Comparison of ENCODE assay signal across 8 cellular contexts in the genomic region with DNA sequence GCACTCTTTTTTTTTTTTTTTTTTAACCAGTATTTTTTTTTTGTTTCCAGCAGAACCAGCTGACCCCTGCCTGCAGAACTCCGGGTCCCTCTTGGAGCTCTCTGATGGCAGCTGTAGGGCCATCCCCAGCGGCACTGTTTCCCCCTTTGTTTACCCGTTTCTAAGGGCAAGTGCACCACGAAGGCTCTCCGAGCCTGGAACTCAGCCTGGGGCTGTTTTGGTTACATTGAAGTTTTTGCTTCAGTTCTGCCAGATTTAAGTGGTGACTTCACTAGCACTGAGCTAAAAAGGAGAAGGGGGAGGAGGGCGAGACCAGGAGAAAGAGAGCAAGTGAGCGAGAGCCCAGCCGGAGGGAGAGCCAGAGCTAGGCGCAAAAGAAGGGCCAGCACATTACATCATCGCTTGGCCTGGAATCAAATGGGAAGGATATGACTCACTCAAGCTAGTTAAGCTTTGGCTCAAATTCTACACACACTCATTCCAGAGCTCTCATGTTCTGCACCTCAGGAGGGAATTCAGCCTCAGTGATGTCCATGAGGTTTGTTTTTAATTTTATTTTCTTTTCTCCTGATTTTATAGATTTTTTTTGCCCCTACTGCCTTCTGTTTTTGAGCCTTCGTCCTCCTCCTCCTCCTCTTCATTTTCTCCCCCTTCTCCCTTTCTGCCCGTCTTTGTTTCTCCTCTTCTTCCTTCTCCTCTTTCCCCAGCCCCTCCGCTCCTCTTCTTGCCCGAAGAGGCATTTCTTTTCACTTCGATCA.
A peak's percentile ranks its signal among the peaks of the same experiment; 100 is the strongest.
DNase-seq lines count a peak whose midpoint lies in the region; ATAC-seq, FAIRE-seq and TF ChIP-seq lines count a peak whose summit lies in the region.
"Had no signal": no experiment of that assay in that cellular context is flagged by ENCODE, and none has a peak within 500 bp of the region (broad histone marks: within the 10 kb centered on the region; RNA-seq: fewer than 3 reads in every experiment).

No MANE protein-coding gene starts in this region.

- intact Hi-C loops in K562 (cut with micrococcal nuclease) (no loop called here), posterior cingulate gyrus (cut with DNase I) (loop anchor here (1.0 to 5.0 kb wide), 4 partner anchors 68 to 274 kb away; partner anchors contain the start of gene CREB5)

- POLR2A ChIA-PET in GM10248 (lab: Yijun Ruan, JAX): interaction anchor here (0.6 to 1.1 kb wide), 5 partner anchors 10 to 194 kb away, joined by 3 to 9 read pairs (median 6); no protein-coding TSS in a partner anchor
- POLR2A ChIA-PET in K562 (lab: Yijun Ruan, JAX): no interaction called here

- no peaks in the 10 kb centered on the region for H3K79me2 ChIP-seq in K562 (ENCODE audit: control insufficient read depth, insufficient read depth, low read length)

- no peak for TF ChIP-seq EP300 in K562 (IDR thresholded peaks at IDR 0.05; ENCODE audit: low read length)

- H3K9me3 ChIP-seq in K562 (replicated peaks; ENCODE audit: control insufficient read depth, insufficient read depth, low read depth, low read length): no peaks in the 10 kb centered on the region

- no peaks in the 10 kb centered on the region for H3K4me1 ChIP-seq in K562 (replicated peaks in 1 of 2; ENCODE audit: control insufficient read depth in 2 of 2, insufficient read depth in 2 of 2, low read length in 2 of 2)

- H3K4me2 ChIP-seq in K562 (ENCODE audit: insufficient read depth, low read length): no peak overlapping the region; the same call in 1 of the 2 replicates

- peak; percentile 53 for ATAC-seq in HG03159 (IDR thresholded peaks at IDR 0.05; ENCODE audit: unreplicated experiment)
- peak; percentile 89 for ATAC-seq in K562
- ATAC-seq in HG03469 (IDR thresholded peaks at IDR 0.05; ENCODE audit: unreplicated experiment): no peak

- no peak overlapping the region; a peak in 1 of 4 replicates for H3K9ac ChIP-seq in K562 (ENCODE audit: insufficient read depth in 1 of 2, low read depth in 2 of 2, low read length in 2 of 2)

- H3K36me3 ChIP-seq in K562 (ENCODE audit: control insufficient read depth, insufficient read depth, low read length): no peaks in the 10 kb centered on the region

- H4K20me1 ChIP-seq in K562 (replicated peaks; ENCODE audit: control insufficient read depth, insufficient read depth, low read length): 0 out of 2 replicates have a peak, but pooled peaks cover 3% of the 10 kb centered on the region

- peak; percentile 78 for FAIRE-seq in K562 (lab: Jason Lieb, UNC)
- FAIRE-seq: colon had no signal

- peak; percentile 32 for DNase-seq in GM10248 (ENCODE audit: extremely low spot score)
- DNase-seq in NCI-H510A treated with DMSO at 0.1 percent for 48 hours (lab: John Stamatoyannopoulos, UW): peak; percentile 65
- DNase-seq in K562 (ENCODE audit: extremely low read depth in 1 of 4, low spot score in 3 of 4): peak in 3 of 4 experiments; percentile 9 to 69 (median 38)
- DNase-seq in hippocampal formation (lab: John Stamatoyannopoulos, UW): peak; percentile 92 to 100
- DNase-seq in posterior cingulate gyrus: peak; percentile 82 to 98 (median 90)

- CTCF ChIA-PET in GM10248 (lab: Yijun Ruan, JAX): interaction anchor here (0.6 to 1.4 kb wide), 7 partner anchors 9 to 252 kb away, joined by 3 to 4 read pairs (median 3); no protein-coding TSS in a partner anchor
- CTCF ChIA-PET in K562 (lab: Yijun Ruan, JAX; ENCODE audit: low intra/inter-chr PET ratio): no interaction called here

- TF ChIP-seq RAD21 in K562 (CRISPR knock-in tag; conservative IDR thresholded peaks at IDR 0.05 in 1 of 2, IDR thresholded peaks at IDR 0.05 in 1 of 2): no peak

- TF ChIP-seq CTCF in GM10248 (IDR thresholded peaks at IDR 0.05; ENCODE audit: control extremely low read depth, extremely low read depth, low read depth, missing control alignments) (no peak), K562 (IDR thresholded peaks at IDR 0.05 in 2 of 3, conservative IDR thresholded peaks at IDR 0.05 in 1 of 3; ENCODE audit: insufficient read depth in 2 of 3, low read depth in 1 of 3, low read length in 3 of 3) (no peak)

- H3K9me1 ChIP-seq in K562 (ENCODE audit: control insufficient read depth, insufficient read depth, low read length): no peaks in the 10 kb centered on the region

- H3K27me3 ChIP-seq in K562 (ENCODE audit: control insufficient read depth in 2 of 2, insufficient read depth in 2 of 2, low read length in 2 of 2): peaks cover 0 to 24% of the 10 kb centered on the region in 2 experiments; a peak in 4 of 5 replicates

- no peak overlapping the region for H2AFZ ChIP-seq in K562 (ENCODE audit: low read depth, low read length)

- BruUV-seq in K562 (replicated peaks; lab: Mats Ljungman, UMichigan): no TSS peak

- TF ChIP-seq POLR2A in K562 (conservative IDR thresholded peaks at IDR 0.05): no peak

- under 1% methylated on average over 15 of the region's 15 CpGs for WGBS in K562 (ENCODE audit: insufficient coverage, low coverage, missing lambda C conversion rate)

- peak overlapping the region; percentile 60; the same call in 1 of the 3 replicates for H3K27ac ChIP-seq in K562 (ENCODE audit: extremely low read depth, low read depth, low read length)

- H3K4me3 ChIP-seq in K562: no peak overlapping the region

- in situ Hi-C loops in K562 (cut with MboI): no loop called here

TF ChIP-seq in K562, 482 proteins besides CTCF, POLR2A, EP300 and RAD21 (continues in another document):
- TF ChIP-seq ZFP36 (IDR thresholded peaks at IDR 0.05; ENCODE audit: low read depth, low read length, partially characterized antibody) (peak; percentile 16), CEBPG (CRISPR knock-in tag; IDR thresholded peaks at IDR 0.05) (no peak), CEBPG (tag; conservative IDR thresholded peaks at IDR 0.05 in 1 of 2, IDR thresholded peaks at IDR 0.05 in 1 of 2) (peak; percentile 70 to 83), SMARCE1 (IDR thresholded peaks at IDR 0.05) (peak; percentile 19; the same call in 1 of the 2 replicates), ZNF589 (CRISPR knock-in tag; IDR thresholded peaks at IDR 0.05; ENCODE audit: low read depth) (peak; percentile 28; the same call in 1 of the 2 replicates), JUND (IDR thresholded peaks at IDR 0.05; ENCODE audit: borderline replicate concordance, low read depth, low read length) (peak; percentile 94), JUND (tag; IDR thresholded peaks at IDR 0.05; ENCODE audit: borderline replicate concordance, low read depth, low read length) (peak; percentile 96), ETV1 (tag; conservative IDR thresholded peaks at IDR 0.05; ENCODE audit: low read depth) (0 out of 2 replicates have a peak, but pooled peaks have one; percentile 17), TCF3 (CRISPR knock-in tag; IDR thresholded peaks at IDR 0.05) (no peak), EP400 (IDR thresholded peaks at IDR 0.05) (0 out of 2 replicates have a peak, but pooled peaks have one; percentile 5), PRPF4 (IDR thresholded peaks at IDR 0.05; ENCODE audit: insufficient read depth, low read depth, low read length, poor library complexity, severe bottlenecking) (no peak), DPF2 (IDR thresholded peaks at IDR 0.05) (peak; percentile 39; the same call in 1 of the 2 replicates), ELF4 (CRISPR knock-in tag; IDR thresholded peaks at IDR 0.05) (peak; percentile 34; the same call in 1 of the 2 replicates), FOXM1 (IDR thresholded peaks at IDR 0.05; ENCODE audit: low read depth) (no peak), FOXM1 (CRISPR knock-in tag; IDR thresholded peaks at IDR 0.05; ENCODE audit: low read depth) (no peak), FOXJ2 (tag; IDR thresholded peaks at IDR 0.05) (peak; percentile 88), ZNF512 (tag; IDR thresholded peaks at IDR 0.05) (peak; percentile 78), NR0B1 (IDR thresholded peaks at IDR 0.05; ENCODE audit: partially characterized antibody) (no peak), ATF7 (IDR thresholded peaks at IDR 0.05) (peak; percentile 93), NFIC (IDR thresholded peaks at IDR 0.05) (peak; percentile 78), ARID1B (IDR thresholded peaks at IDR 0.05) (peak; percentile 38; the same call in 1 of the 2 replicates), JUNB (CRISPR knock-in tag; conservative IDR thresholded peaks at IDR 0.05) (peak; percentile 77), RFX1 (IDR thresholded peaks at IDR 0.05) (peak; percentile 29; the same call in 1 of the 2 replicates), ZNF584 (CRISPR knock-in tag; IDR thresholded peaks at IDR 0.05; ENCODE audit: low read depth) (0 out of 2 replicates have a peak, but pooled peaks have one; percentile 22)

Comparison
In these comparisons a context has a peak if more than half of its experiments do, and no peak if none do; other contexts are left out.
1. DNase-seq: peak in every context shown above with its lines; median percentile 96 in hippocampal formation; 90 in posterior cingulate gyrus; 65 in NCI-H510A treated with DMSO at 0.1 percent for 48 hours; 38 in K562; 32 in GM10248.